In the genomic region with DNA sequence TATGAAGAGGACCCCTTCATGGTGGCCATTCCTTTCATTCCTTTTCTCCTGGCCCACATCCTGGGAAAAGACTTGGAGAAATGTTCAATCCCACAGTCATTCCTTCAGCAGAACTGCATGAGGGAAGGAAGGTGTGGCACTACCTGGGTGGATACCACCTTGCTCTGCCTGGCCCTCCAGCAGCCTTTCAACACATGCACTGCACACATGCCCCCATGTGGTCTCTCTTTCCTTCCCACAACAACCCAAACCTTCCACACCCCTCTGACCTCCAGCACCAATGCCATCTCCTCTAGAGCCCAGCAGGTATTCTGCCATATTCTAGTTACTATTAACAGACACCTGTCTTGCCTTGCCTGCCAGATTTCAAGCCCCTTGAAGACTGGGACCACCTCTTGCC, we compare ENCODE assay signal across 24 cellular contexts. TPM values are rescaled to one million over a fixed set of nuclear protein-coding genes. Genes with fewer than 3 reads are reported as not detected.
DNase-seq lines count a peak whose midpoint lies in the region; ATAC-seq, FAIRE-seq and TF ChIP-seq lines count a peak whose summit lies in the region.
"Had no signal": no experiment of that assay in that cellular context is flagged by ENCODE, and none has a peak within 500 bp of the region (broad histone marks: within the 10 kb centered on the region; RNA-seq: fewer than 3 reads in every experiment).

No MANE protein-coding gene starts in this region.

- no peak for DNase-seq in activated naive CD8-positive, alpha-beta T cell treated with anti-CD3 and anti-CD28 coated beads, Interleukin-2, amount 10 ng/mL, durations not matched to agents 7 days and 5 days
- DNase-seq in activated naive CD8-positive, alpha-beta T cell treated with anti-CD3 and anti-CD28 coated beads, Interleukin-2, amount 50 U/mL, for 24 hours, result no peak
- DNase-seq in CD4-positive, alpha-beta memory T cell, result no peak
- no peak for DNase-seq in HepG2 (ENCODE audit: low spot score)
- no peak for DNase-seq in ureter (ENCODE audit: low spot score)
- DNase-seq in NCI-H2107 (lab: John Stamatoyannopoulos, UW), result no peak
- DNase-seq: ACHN, C1 segment of cervical spinal cord, COR-L47, DMS153, GDM1, HFFc6, KG1, NCI-H1417, NCI-H187 treated with DMSO at 0.1 percent for 48 hours, NCI-H226, NCI-H524, NCI-H82, OCI-M1, RPMI8226, SJCRH30 had no signal

- intact Hi-C loops in CD4-positive, alpha-beta memory T cell (cut with micrococcal nuclease), result no loop called here
- intact Hi-C loops in HepG2 (cut with micrococcal nuclease; ENCODE audit: unreplicated experiment), result no loop called here

- ATAC-seq in activated naive CD8-positive, alpha-beta T cell treated with anti-CD3 and anti-CD28 coated beads, Interleukin-2, amount 10 ng/mL, durations not matched to agents 7 days and 5 days (ENCODE audit: low read depth), result no peak
- no peak for ATAC-seq in activated naive CD8-positive, alpha-beta T cell treated with anti-CD3 and anti-CD28 coated beads, Interleukin-2, amount 50 U/mL, for 24 hours
- ATAC-seq in HepG2 (no peak), HG03108 (IDR thresholded peaks at IDR 0.05; ENCODE audit: unreplicated experiment) (no peak)

- H3K27ac ChIP-seq in CD4-positive, alpha-beta memory T cell (ENCODE audit: low read depth, low read length), result no peak overlapping the region
- no peak overlapping the region for H3K27ac ChIP-seq in HepG2 (ENCODE audit: extremely low read length, insufficient read depth, low read length)
- H3K27ac ChIP-seq: SJCRH30 had no signal

- H3K36me3 ChIP-seq in CD4-positive, alpha-beta memory T cell (ENCODE audit: insufficient read depth, low read length), result peaks cover 44% of the 10 kb centered on the region
- H3K36me3 ChIP-seq in HepG2 (replicated peaks in 1 of 2; ENCODE audit: control insufficient read depth in 1 of 2, insufficient read depth in 2 of 2, low read length in 2 of 2), result peaks cover 30 to 71% of the 10 kb centered on the region in 2 experiments
- H3K36me3 ChIP-seq: SJCRH30 had no signal

- TF ChIP-seq EP300 in Ishikawa (IDR thresholded peaks at IDR 0.05; ENCODE audit: borderline replicate concordance) (no peak), HepG2 (IDR thresholded peaks at IDR 0.05; ENCODE audit: low read depth in 2 of 2, low read length in 2 of 2) (no peak), HepG2 (CRISPR knock-in tag; IDR thresholded peaks at IDR 0.05; ENCODE audit: borderline replicate concordance) (no peak)

- CTCF ChIA-PET in CD4-positive, alpha-beta memory T cell (lab: Charles Lee; ENCODE audit: partially characterized antibody), result no interaction called here
- CTCF ChIA-PET in HepG2 (lab: Yijun Ruan, JAX; ENCODE audit: low intra/inter-chr PET ratio, low total read pairs), result no interaction called here

- in situ Hi-C loops in HepG2 (cut with HindIII; ENCODE audit: extremely low pct_ligation_motif_present, low pct_unique_long_range_greater_than_20kb), result no loop called here

- BruUV-seq in HepG2 (replicated peaks; lab: Mats Ljungman, UMichigan), result no TSS peak

- H3K27me3 ChIP-seq in CD4-positive, alpha-beta memory T cell (ENCODE audit: insufficient read depth, low read length), result no peaks in the 10 kb centered on the region
- no peaks in the 10 kb centered on the region for H3K27me3 ChIP-seq in HepG2 (ENCODE audit: control insufficient read depth in 1 of 2, insufficient read depth in 2 of 2, low read length in 2 of 2)
- H3K27me3 ChIP-seq: SJCRH30 had no signal

- H3K4me3 ChIP-seq in CD4-positive, alpha-beta memory T cell (ENCODE audit: low read length in 2 of 2), result no peak overlapping the region
- no peak overlapping the region for H3K4me3 ChIP-seq in HepG2 (replicated peaks in 1 of 3; ENCODE audit: insufficient read depth in 1 of 3, low read depth in 2 of 3, low read length in 3 of 3)
- H3K4me3 ChIP-seq: SJCRH30 had no signal

- H3K4me2 ChIP-seq in HepG2 (ENCODE audit: low read depth, low read length), result no peak overlapping the region

- no peaks in the 10 kb centered on the region for H4K20me1 ChIP-seq in HepG2 (ENCODE audit: insufficient read depth, low read length)

- H3K4me3 Mint-ChIP-seq in activated naive CD8-positive, alpha-beta T cell treated with anti-CD3 and anti-CD28 coated beads, Interleukin-2, amount 10 ng/mL, durations not matched to agents 7 days and 5 days, result no peak overlapping the region
- no peak overlapping the region for H3K4me3 Mint-ChIP-seq in activated naive CD8-positive, alpha-beta T cell treated with anti-CD3 and anti-CD28 coated beads, Interleukin-2, amount 50 U/mL, for 24 hours
- H3K4me3 Mint-ChIP-seq in CD4-positive, alpha-beta memory T cell, result no peak overlapping the region
- H3K4me3 Mint-ChIP-seq: HFFc6 had no signal

- TF ChIP-seq POLR2A in HepG2 (IDR thresholded peaks at IDR 0.05; ENCODE audit: insufficient read depth in 1 of 2, low read depth in 2 of 2, low read length in 2 of 2), result no peak

- TF ChIP-seq CTCF in HepG2 (CRISPR knock-in tag; IDR thresholded peaks at IDR 0.05), result no peak

- peak overlapping the region; percentile 40 for H3K27ac Mint-ChIP-seq in activated naive CD8-positive, alpha-beta T cell treated with anti-CD3 and anti-CD28 coated beads, Interleukin-2, amount 10 ng/mL, durations not matched to agents 7 days and 5 days
- no peak overlapping the region for H3K27ac Mint-ChIP-seq in activated naive CD8-positive, alpha-beta T cell treated with anti-CD3 and anti-CD28 coated beads, Interleukin-2, amount 50 U/mL, for 24 hours
- peak overlapping the region in 4 of 7 donors; percentile 42 to 78 (median 62) for H3K27ac Mint-ChIP-seq in CD4-positive, alpha-beta memory T cell
- H3K27ac Mint-ChIP-seq: HFFc6 had no signal

- no peaks in the 10 kb centered on the region for H3K4me1 Mint-ChIP-seq in activated naive CD8-positive, alpha-beta T cell treated with anti-CD3 and anti-CD28 coated beads, Interleukin-2, amount 10 ng/mL, durations not matched to agents 7 days and 5 days
- H3K4me1 Mint-ChIP-seq in activated naive CD8-positive, alpha-beta T cell treated with anti-CD3 and anti-CD28 coated beads, Interleukin-2, amount 50 U/mL, for 24 hours, result no peaks in the 10 kb centered on the region
- peaks cover 0 to 5% (median 0%) of the 10 kb centered on the region in 4 donors for H3K4me1 Mint-ChIP-seq in CD4-positive, alpha-beta memory T cell

- H2AFZ ChIP-seq in HepG2 (ENCODE audit: low read length), result no peak overlapping the region

- POLR2A ChIA-PET in activated naive CD8-positive, alpha-beta T cell treated with anti-CD3 and anti-CD28 coated beads, Interleukin-2, amount 10 ng/mL, durations not matched to agents 7 days and 5 days (lab: Charles Lee), result no interaction called here
- POLR2A ChIA-PET in CD4-positive, alpha-beta memory T cell (lab: Charles Lee; ENCODE audit: partially characterized antibody), result no interaction called here
- POLR2A ChIA-PET in HepG2 (lab: Yijun Ruan, JAX), result no interaction called here

- H3K9ac ChIP-seq in HepG2 (ENCODE audit: insufficient read depth, low read depth, low read length), result no peak overlapping the region

- H3K27me3 Mint-ChIP-seq in activated naive CD8-positive, alpha-beta T cell treated with anti-CD3 and anti-CD28 coated beads, Interleukin-2, amount 10 ng/mL, durations not matched to agents 7 days and 5 days, result no peaks in the 10 kb centered on the region
- no peaks in the 10 kb centered on the region for H3K27me3 Mint-ChIP-seq in activated naive CD8-positive, alpha-beta T cell treated with anti-CD3 and anti-CD28 coated beads, Interleukin-2, amount 50 U/mL, for 24 hours
- H3K27me3 Mint-ChIP-seq in CD4-positive, alpha-beta memory T cell, result no peaks in the 10 kb centered on the region

- no peaks in the 10 kb centered on the region for H3K79me2 ChIP-seq in HepG2 (ENCODE audit: insufficient read depth, low read length)

- TF ChIP-seq RAD21 in Ishikawa (IDR thresholded peaks at IDR 0.05; ENCODE audit: low read depth) (peak; percentile 57), HepG2 (CRISPR knock-in tag; IDR thresholded peaks at IDR 0.05) (no peak)

- no peak for FAIRE-seq in HepG2 (lab: Jason Lieb, UNC)
- FAIRE-seq: H54 had no signal

- no peaks in the 10 kb centered on the region for H3K9me3 Mint-ChIP-seq in activated naive CD8-positive, alpha-beta T cell treated with anti-CD3 and anti-CD28 coated beads, Interleukin-2, amount 10 ng/mL, durations not matched to agents 7 days and 5 days
- H3K9me3 Mint-ChIP-seq in activated naive CD8-positive, alpha-beta T cell treated with anti-CD3 and anti-CD28 coated beads, Interleukin-2, amount 50 U/mL, for 24 hours, result no peaks in the 10 kb centered on the region
- H3K9me3 Mint-ChIP-seq in CD4-positive, alpha-beta memory T cell, result no peaks in the 10 kb centered on the region
- H3K9me3 Mint-ChIP-seq: HFFc6 had no signal

- H3K9me3 ChIP-seq in CD4-positive, alpha-beta memory T cell (ENCODE audit: control insufficient read depth in 1 of 2, low read length in 2 of 2), result no peaks in the 10 kb centered on the region
- H3K9me3 ChIP-seq in HepG2 (ENCODE audit: low read length), result no peaks in the 10 kb centered on the region
- H3K9me3 ChIP-seq: SJCRH30 had no signal

- H3K36me3 Mint-ChIP-seq in activated naive CD8-positive, alpha-beta T cell treated with anti-CD3 and anti-CD28 coated beads, Interleukin-2, amount 10 ng/mL, durations not matched to agents 7 days and 5 days, result peaks cover 25% of the 10 kb centered on the region
- peaks cover 25% of the 10 kb centered on the region for H3K36me3 Mint-ChIP-seq in activated naive CD8-positive, alpha-beta T cell treated with anti-CD3 and anti-CD28 coated beads, Interleukin-2, amount 50 U/mL, for 24 hours (ENCODE audit: low read depth)
- H3K36me3 Mint-ChIP-seq in CD4-positive, alpha-beta memory T cell, result peaks cover 63 to 85% of the 10 kb centered on the region in 2 donors

- H3K4me1 ChIP-seq in CD4-positive, alpha-beta memory T cell (ENCODE audit: insufficient read depth, low read length), result no peaks in the 10 kb centered on the region
- no peaks in the 10 kb centered on the region for H3K4me1 ChIP-seq in HepG2 (ENCODE audit: insufficient read depth, low read length)
- H3K4me1 ChIP-seq: SJCRH30 had no signal

RNA-seq across cellular contexts. Expression of a gene that starts 40.5 kb away (rescaled TPM):
- total RNA-seq in activated naive CD8-positive, alpha-beta T cell treated with anti-CD3 and anti-CD28 coated beads, Interleukin-2, amount 10 ng/mL, durations not matched to agents 7 days and 5 days, result 1 to 10 TPM; 3.8 to 5.0 TPM
- 1 to 10 TPM; 2.5 to 4.3 TPM for total RNA-seq in CD4-positive, alpha-beta memory T cell
- 1 to 10 TPM in 1 of 2 donors, under 1 TPM in 1; 0.50 to 2.1 TPM for polyA plus RNA-seq in CD4-positive, alpha-beta memory T cell
- total RNA-seq in HepG2 (2016; rRNA removed; fragmentation: Illumina TruSeq; extraction: Trizol) (not detected in 2 replicates), ureter (17.9 TPM)
- not detected in 2 replicates for total RNA-seq in HepG2 (2016; cell fraction: cytosol; rRNA removed; fragmentation: Illumina TruSeq; extraction: Trizol; ENCODE audit: low read depth)
- not detected in 2 replicates for total RNA-seq in HepG2 (2016; cell fraction: insoluble cytoplasmic fraction; rRNA removed; fragmentation: Illumina TruSeq; extraction: Trizol)
- total RNA-seq in HepG2 (2016; cell fraction: membrane; rRNA removed; fragmentation: Illumina TruSeq; extraction: Trizol), result not detected in 2 replicates
- not detected in 2 replicates for total RNA-seq in HepG2 (2016; cell fraction: nucleus; rRNA removed; fragmentation: Illumina TruSeq; extraction: Trizol)
- polyA plus RNA-seq in HepG2 (2011; rRNA removed), result not detected in 2 replicates
- polyA plus RNA-seq in HepG2 (2011; cell fraction: cytosol; rRNA removed), result not detected in 2 replicates
- polyA plus RNA-seq in HepG2 (2011; cell fraction: nucleus; rRNA removed), result 0.03 TPM in 2 replicates
- not detected in 2 replicates for polyA plus RNA-seq in HepG2 (2012)
- polyA plus RNA-seq in HepG2 (2016; cell fraction: cytosol; fragmentation: Illumina TruSeq; extraction: Trizol; ENCODE audit: low read depth), result not detected in 2 replicates
- polyA plus RNA-seq in HepG2 (2016; cell fraction: insoluble cytoplasmic fraction; fragmentation: Illumina TruSeq; extraction: Trizol; ENCODE audit: low read depth), result not detected in 2 replicates
- not detected in 2 replicates for polyA plus RNA-seq in HepG2 (2016; cell fraction: membrane; fragmentation: Illumina TruSeq; extraction: Trizol; ENCODE audit: low read depth)
- not detected in 2 replicates for polyA plus RNA-seq in HepG2 (2016; cell fraction: nucleus; fragmentation: Illumina TruSeq; extraction: Trizol; ENCODE audit: insufficient read depth, low read depth)
- polyA minus RNA-seq in HepG2 (2011; rRNA and poly(A)+ RNA removed; ENCODE audit: low replicate concordance), result 0.75 TPM in 1 of 2 replicates, not detected in the other
- polyA minus RNA-seq in HepG2 (2011; cell fraction: cytosol; rRNA and poly(A)+ RNA removed), result not detected in 2 replicates
- not detected in 2 replicates for polyA minus RNA-seq in HepG2 (2011; cell fraction: nucleus; rRNA and poly(A)+ RNA removed)
